8 cellular contexts compared by ENCODE assay signal in genomic region chr14:105168496-105168978, GRCh38. TPM values are rescaled to one million over a fixed set of nuclear protein-coding genes. Genes with fewer than 3 reads are reported as not detected.
DNase-seq lines count a peak whose midpoint lies in the region; ATAC-seq and TF ChIP-seq lines count a peak whose summit lies in the region.

JAG2 (minus strand) TSS chr14:105168776; CDS start chr14:105168420, 356 bp downstream.

- TF ChIP-seq CTCF in SK-N-SH (IDR thresholded peaks at IDR 0.05) = no peak
- TF ChIP-seq CTCF in heart right ventricle (IDR thresholded peaks at IDR 0.05) = no peak
- no peak for TF ChIP-seq CTCF in retinal pigment epithelial cell (conservative IDR thresholded peaks at IDR 0.05; ENCODE audit: low read depth, low read length)

- H3K4me1 ChIP-seq in SK-N-SH (ENCODE audit: control insufficient read depth in 1 of 2, insufficient read depth in 2 of 2, low read depth in 1 of 2, low read length in 1 of 2) (peaks cover 4 to 11% of the 10 kb centered on the region in 2 experiments; a peak in 2 of 4 replicates), heart right ventricle (peaks cover 18 to 62% (median 49%) of the 10 kb centered on the region in 9 donors)

- POLR2A ChIA-PET in SK-N-SH (lab: Yijun Ruan, JAX) = interaction anchor here (0.6 kb wide), 1 partner anchor 254 kb away, joined by 4 read pairs; no protein-coding TSS in a partner anchor

- H3K36me3 ChIP-seq in SK-N-SH (replicated peaks in 1 of 2; ENCODE audit: control insufficient read depth in 1 of 2, insufficient read depth in 2 of 2, low read length in 1 of 2) = no peaks in the 10 kb centered on the region
- no peaks in the 10 kb centered on the region for H3K36me3 ChIP-seq in heart right ventricle

- ATAC-seq in SK-N-SH treated with all-trans-retinoic acid at 6 μM for 48 hours (no peak), heart right ventricle (peak in 5 of 8 donors; percentile 28 to 52 (median 31)), HG03439 (IDR thresholded peaks at IDR 0.05; ENCODE audit: unreplicated experiment) (no peak), GM18505 (IDR thresholded peaks at IDR 0.05; ENCODE audit: unreplicated experiment) (no peak)

- no peak for TF ChIP-seq EP300 in SK-N-SH (IDR thresholded peaks at IDR 0.05; ENCODE audit: borderline replicate concordance in 1 of 2, low read depth in 1 of 2, low read length in 1 of 2)

- no peak within 1 kb of the TSS for H3K27ac Mint-ChIP-seq in activated naive CD8-positive, alpha-beta T cell treated with anti-CD3 and anti-CD28 coated beads for 36 hours

- WGBS in SK-N-SH (ENCODE audit: low lambda C conversion rate) = no CpG with 5 or more reads among the region's 84 CpGs
- WGBS in heart right ventricle, 2 donors = 0 to 3% methylated on average over 20 to 84 of the region's 84 CpGs

- no peaks in the 10 kb centered on the region for H3K9me2 ChIP-seq in SK-N-SH

- DNase-seq in SK-N-SH (peak; percentile 84), RKO (ENCODE audit: low spot score) (peak; percentile 75), heart right ventricle (peak; percentile 72 to 74), retinal pigment epithelial cell (ENCODE audit: low read depth) (no peak)
- peak; percentile 57 for DNase-seq in activated naive CD8-positive, alpha-beta T cell treated with anti-CD3 and anti-CD28 coated beads for 36 hours

- H4K20me1 ChIP-seq in SK-N-SH (ENCODE audit: insufficient read depth) = 0 out of 2 replicates have a peak, but pooled peaks cover 3% of the 10 kb centered on the region

- TF ChIP-seq RAD21 in SK-N-SH (IDR thresholded peaks at IDR 0.05; ENCODE audit: low read length) = no peak

- peaks cover 9% of the 10 kb centered on the region; the same call in 1 of the 2 replicates for H3K27me3 ChIP-seq in SK-N-SH (ENCODE audit: insufficient read depth)
- peaks cover 0 to 47% (median 9%) of the 10 kb centered on the region in 7 donors for H3K27me3 ChIP-seq in heart right ventricle

- peaks cover 18% of the 10 kb centered on the region for H3K27me3 Mint-ChIP-seq in activated naive CD8-positive, alpha-beta T cell treated with anti-CD3 and anti-CD28 coated beads for 36 hours

- H3K4me1 Mint-ChIP-seq in activated naive CD8-positive, alpha-beta T cell treated with anti-CD3 and anti-CD28 coated beads for 36 hours = peaks cover 4% of the 10 kb centered on the region

- CTCF ChIA-PET in SK-N-SH (lab: Yijun Ruan, JAX) = interaction anchor here (0.6 to 2.5 kb wide), 16 partner anchors 8 to 321 kb away, joined by 3 to 12 read pairs (median 5); no protein-coding TSS in a partner anchor

- H3K4me2 ChIP-seq in SK-N-SH = peak within 1 kb of the TSS; percentile 68; the same call in 1 of the 2 replicates

- no peak within 1 kb of the TSS for H3K9ac ChIP-seq in SK-N-SH

- no peak for TF ChIP-seq POLR2A in GM18505 (IDR thresholded peaks at IDR 0.05; ENCODE audit: borderline replicate concordance, extremely low read depth, insufficient read depth, insufficient read length)

- no peak within 1 kb of the TSS for H2AFZ ChIP-seq in SK-N-SH (ENCODE audit: low read depth)

- intact Hi-C loops in heart right ventricle (cut with DNase I) = loop anchor here in 5 of 10 donors (5.0 to 10.0 kb wide), 3 partner anchors 34 to 76 kb away; no protein-coding TSS in a partner anchor

- H3K4me3 Mint-ChIP-seq in activated naive CD8-positive, alpha-beta T cell treated with anti-CD3 and anti-CD28 coated beads for 36 hours = peak within 1 kb of the TSS; percentile 67

- no peaks in the 10 kb centered on the region for H3K79me2 ChIP-seq in SK-N-SH (ENCODE audit: insufficient read depth)

- H3K27ac ChIP-seq in SK-N-SH (ENCODE audit: low read depth in 2 of 2, low read length in 1 of 2) = no peak within 1 kb of the TSS
- peak within 1 kb of the TSS in 8 of 10 donors; percentile 52 to 84 (median 78) for H3K27ac ChIP-seq in heart right ventricle

- H3K36me3 Mint-ChIP-seq in activated naive CD8-positive, alpha-beta T cell treated with anti-CD3 and anti-CD28 coated beads for 36 hours = no peaks in the 10 kb centered on the region

- peak within 1 kb of the TSS; percentile 41 to 44; a peak in 3 of 4 replicates for H3K4me3 ChIP-seq in SK-N-SH (ENCODE audit: low read depth in 2 of 2, low read length in 1 of 2)
- peak within 1 kb of the TSS; percentile 18 to 68 (median 56) for H3K4me3 ChIP-seq in heart right ventricle
- peak within 1 kb of the TSS; percentile 21 for H3K4me3 ChIP-seq in retinal pigment epithelial cell (ENCODE audit: low read length)

- H3K9me3 Mint-ChIP-seq in activated naive CD8-positive, alpha-beta T cell treated with anti-CD3 and anti-CD28 coated beads for 36 hours = no peaks in the 10 kb centered on the region

- H3K9me3 ChIP-seq in SK-N-SH (no peaks in the 10 kb centered on the region), heart right ventricle (no peaks in the 10 kb centered on the region)

- no peaks in the 10 kb centered on the region for H3F3A ChIP-seq in SK-N-SH (replicated peaks; ENCODE audit: insufficient read depth)

TF ChIP-seq in SK-N-SH, 30 proteins besides CTCF, POLR2A, EP300 and RAD21:
- TF ChIP-seq TAF1 (IDR thresholded peaks at IDR 0.05; ENCODE audit: borderline replicate concordance, low read depth, low read length) (no peak), PBX3 (IDR thresholded peaks at IDR 0.05) (peak; percentile 86)

TF ChIP-seq in SK-N-SH treated with all-trans-retinoic acid at 6 μM for 48 hours, 23 proteins besides CTCF, POLR2A, EP300 and RAD21:
- TF ChIP-seq ZC3H10 (CRISPR knock-in tag; IDR thresholded peaks at IDR 0.05) = no peak
- no peak for TF ChIP-seq RARB (CRISPR knock-in tag; IDR thresholded peaks at IDR 0.05)
- TF ChIP-seq ARNTL (CRISPR knock-in tag; IDR thresholded peaks at IDR 0.05; ENCODE audit: borderline replicate concordance, low read depth) = no peak
- no peak for TF ChIP-seq GLIS3 (CRISPR knock-in tag; IDR thresholded peaks at IDR 0.05)
- TF ChIP-seq OSR1 (CRISPR knock-in tag; IDR thresholded peaks at IDR 0.05) = no peak
- TF ChIP-seq TCF4 (CRISPR knock-in tag; IDR thresholded peaks at IDR 0.05; ENCODE audit: borderline replicate concordance) = no peak
- no peak for TF ChIP-seq ESRRG (CRISPR knock-in tag; IDR thresholded peaks at IDR 0.05)
- TF ChIP-seq TOX (CRISPR knock-in tag; IDR thresholded peaks at IDR 0.05; ENCODE audit: borderline replicate concordance) = no peak
- TF ChIP-seq ZNF565 (CRISPR knock-in tag; conservative IDR thresholded peaks at IDR 0.05; ENCODE audit: low read depth) = no peak
- TF ChIP-seq ISL1 (CRISPR knock-in tag; IDR thresholded peaks at IDR 0.05) = no peak
- TF ChIP-seq PPARA (CRISPR knock-in tag; IDR thresholded peaks at IDR 0.05; ENCODE audit: borderline replicate concordance) = no peak
- TF ChIP-seq SNAI2 (CRISPR knock-in tag; IDR thresholded peaks at IDR 0.05) = no peak
- no peak for TF ChIP-seq ZNF8 (CRISPR knock-in tag; IDR thresholded peaks at IDR 0.05)
- no peak for TF ChIP-seq ZNF70 (CRISPR knock-in tag; IDR thresholded peaks at IDR 0.05)
- TF ChIP-seq PATZ1 (CRISPR knock-in tag; IDR thresholded peaks at IDR 0.05; ENCODE audit: borderline replicate concordance) = no peak
- TF ChIP-seq ZFP30 (CRISPR knock-in tag; IDR thresholded peaks at IDR 0.05) = no peak
- TF ChIP-seq BACH2 (CRISPR knock-in tag; IDR thresholded peaks at IDR 0.05; ENCODE audit: borderline replicate concordance) = no peak
- no peak for TF ChIP-seq CSDC2 (CRISPR knock-in tag; IDR thresholded peaks at IDR 0.05)
- TF ChIP-seq CREB5 (CRISPR knock-in tag; IDR thresholded peaks at IDR 0.05; ENCODE audit: low read depth) = no peak

RNA-seq across cellular contexts. Expression of gene JAG2, which starts in this region (rescaled TPM):
- polyA plus RNA-seq in SK-N-SH (2012; rRNA removed) (1.7 TPM in 2 replicates), heart right ventricle (10 to 100 TPM; 23.7 to 45.5 TPM)
- polyA plus RNA-seq in SK-N-SH (2012; cell fraction: cytosol; rRNA removed) = 0.55 and 0.77 TPM in 2 replicates
- polyA plus RNA-seq in SK-N-SH (2012; cell fraction: nucleus; rRNA removed) = 8.9 and 10.2 TPM in 2 replicates
- total RNA-seq in activated naive CD8-positive, alpha-beta T cell treated with anti-CD3 and anti-CD28 coated beads for 36 hours = 1 to 10 TPM; 2.3 to 2.5 TPM
- 10 to 100 TPM; 18.5 to 42.4 (median 26.3) TPM for total RNA-seq in heart right ventricle

Comparison
In these comparisons a context has a peak if more than half of its experiments do, and no peak if none do; other contexts are left out.
1. RNA of gene JAG2 (total RNA-seq): 18.5 to 42.4 TPM in heart right ventricle; 2.3 to 2.5 TPM in activated naive CD8-positive, alpha-beta T cell treated with anti-CD3 and anti-CD28 coated beads for 36 hours; every median in the first group is over 4 times any median in the second.
2. H3K27ac ChIP-seq: peak in heart right ventricle (8 of 10); none in SK-N-SH (0 of 2).
3. ATAC-seq: peak in heart right ventricle (5 of 8); none in SK-N-SH treated with all-trans-retinoic acid at 6 μM for 48 hours (single experiment), HG03439 (single experiment) and GM18505 (single experiment).
4. Peak in every context shown above with its lines, with median percentiles within 50 percentile points of each other: H3K4me3 ChIP-seq.